In the genomic region with DNA sequence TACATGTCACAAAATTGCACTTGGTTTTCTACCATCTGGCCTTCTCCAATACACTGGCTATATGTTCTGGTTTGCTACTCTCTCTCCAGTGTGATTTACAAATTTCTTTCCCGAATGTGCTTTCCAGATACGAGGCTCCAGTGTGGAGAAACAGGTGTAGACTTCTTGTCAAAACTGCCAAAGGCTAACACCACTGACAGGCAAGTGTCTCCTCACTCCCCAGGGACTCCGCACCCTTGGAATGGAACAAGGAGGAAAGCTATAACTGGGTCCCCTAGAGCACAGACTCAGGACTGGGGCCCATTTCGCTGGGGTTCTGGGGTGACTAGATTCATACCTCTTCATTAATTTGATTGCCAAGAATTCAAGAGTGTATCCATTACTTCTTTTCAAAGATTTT, we compare ENCODE assay signal across 11 cellular contexts.
"Had no signal": no experiment of that assay in that cellular context is flagged by ENCODE, and none has a peak within 500 bp of the region (broad histone marks: within the 10 kb centered on the region; RNA-seq: fewer than 3 reads in every experiment).

No MANE protein-coding gene starts in this region.

- DNase-seq: activated CD4-positive, alpha-beta memory T cell treated with anti-CD3 and anti-CD28 coated beads for 36 hours; activated CD4-positive, alpha-beta T cell treated with anti-CD3 and anti-CD28 coated beads for 1 hour; activated naive CD4-positive, alpha-beta T cell; activated naive CD8-positive, alpha-beta T cell treated with anti-CD3 and anti-CD28 coated beads, Interleukin-2, amount 50 U/mL, for 24 hours; central memory CD4-positive, alpha-beta T cell; glutamatergic neuron; nephron progenitor cell had no signal

- H3K36me3 Mint-ChIP-seq: activated CD4-positive, alpha-beta memory T cell treated with anti-CD3 and anti-CD28 coated beads for 36 hours; stimulated activated memory B cell treated with anti-CD40 and anti-IgM and Interleukin-4, amounts not matched to agents 10 μg/mL and 1 μg/mL and 100 μg/mL, for 72 hours; type B pancreatic cell had no signal

- H3K27me3 Mint-ChIP-seq: activated CD4-positive, alpha-beta memory T cell treated with anti-CD3 and anti-CD28 coated beads for 36 hours; activated naive CD8-positive, alpha-beta T cell treated with anti-CD3 and anti-CD28 coated beads, Interleukin-2, amount 50 U/mL, for 24 hours; stimulated activated memory B cell treated with anti-CD40 and anti-IgM and Interleukin-4, amounts not matched to agents 10 μg/mL and 1 μg/mL and 100 μg/mL, for 72 hours; type B pancreatic cell had no signal

- H3K27ac Mint-ChIP-seq: activated CD4-positive, alpha-beta memory T cell treated with anti-CD3 and anti-CD28 coated beads for 36 hours; activated naive CD8-positive, alpha-beta T cell treated with anti-CD3 and anti-CD28 coated beads, Interleukin-2, amount 50 U/mL, for 24 hours; activated T-helper 1 cell treated with anti-CD3 and anti-CD28 coated beads, Interleukin-12 subunit alpha, Interleukin-12 subunit beta, Interleukin-2, Interleukin-4 antibody, amounts not matched to agents 30 ng/mL and 10 ng/mL and 1 ng/mL, durations not matched to agents 14 hours and 24 hours and 36 hours; dendritic cell treated with granulocyte-macrophage colony-stimulating factor and Interleukin-4, amounts not matched to agents 40 ng/mL and 50 ng/mL, for 4 days; nephron progenitor cell; stimulated activated memory B cell treated with anti-CD40 and anti-IgM and Interleukin-4, amounts not matched to agents 10 μg/mL and 1 μg/mL and 100 μg/mL, for 72 hours; type B pancreatic cell had no signal

- H3K9me3 Mint-ChIP-seq: activated CD4-positive, alpha-beta memory T cell treated with anti-CD3 and anti-CD28 coated beads for 36 hours; activated naive CD8-positive, alpha-beta T cell treated with anti-CD3 and anti-CD28 coated beads, Interleukin-2, amount 50 U/mL, for 24 hours; activated T-helper 1 cell treated with anti-CD3 and anti-CD28 coated beads, Interleukin-12 subunit alpha, Interleukin-12 subunit beta, Interleukin-2, Interleukin-4 antibody, amounts not matched to agents 30 ng/mL and 10 ng/mL and 1 ng/mL, durations not matched to agents 14 hours and 24 hours and 36 hours; dendritic cell treated with granulocyte-macrophage colony-stimulating factor and Interleukin-4, amounts not matched to agents 40 ng/mL and 50 ng/mL, for 4 days; nephron progenitor cell; stimulated activated memory B cell treated with anti-CD40 and anti-IgM and Interleukin-4, amounts not matched to agents 10 μg/mL and 1 μg/mL and 100 μg/mL, for 72 hours; type B pancreatic cell had no signal

- H3K4me3 Mint-ChIP-seq: activated CD4-positive, alpha-beta memory T cell treated with anti-CD3 and anti-CD28 coated beads for 36 hours; activated naive CD8-positive, alpha-beta T cell treated with anti-CD3 and anti-CD28 coated beads, Interleukin-2, amount 50 U/mL, for 24 hours; activated T-helper 1 cell treated with anti-CD3 and anti-CD28 coated beads, Interleukin-12 subunit alpha, Interleukin-12 subunit beta, Interleukin-2, Interleukin-4 antibody, amounts not matched to agents 30 ng/mL and 10 ng/mL and 1 ng/mL, durations not matched to agents 14 hours and 24 hours and 36 hours; dendritic cell treated with granulocyte-macrophage colony-stimulating factor and Interleukin-4, amounts not matched to agents 40 ng/mL and 50 ng/mL, for 4 days; nephron progenitor cell; stimulated activated memory B cell treated with anti-CD40 and anti-IgM and Interleukin-4, amounts not matched to agents 10 μg/mL and 1 μg/mL and 100 μg/mL, for 72 hours; type B pancreatic cell had no signal

- ATAC-seq: activated naive CD8-positive, alpha-beta T cell treated with anti-CD3 and anti-CD28 coated beads, Interleukin-2, amount 50 U/mL, for 24 hours; stimulated activated memory B cell treated with anti-CD40 and anti-IgM and Interleukin-4, amounts not matched to agents 10 μg/mL and 1 μg/mL and 100 μg/mL, for 72 hours had no signal

- H3K4me1 Mint-ChIP-seq: nephron progenitor cell; stimulated activated memory B cell treated with anti-CD40 and anti-IgM and Interleukin-4, amounts not matched to agents 10 μg/mL and 1 μg/mL and 100 μg/mL, for 72 hours had no signal
